Comparison of ENCODE assay signal across 8 cellular contexts in the genomic region with DNA sequence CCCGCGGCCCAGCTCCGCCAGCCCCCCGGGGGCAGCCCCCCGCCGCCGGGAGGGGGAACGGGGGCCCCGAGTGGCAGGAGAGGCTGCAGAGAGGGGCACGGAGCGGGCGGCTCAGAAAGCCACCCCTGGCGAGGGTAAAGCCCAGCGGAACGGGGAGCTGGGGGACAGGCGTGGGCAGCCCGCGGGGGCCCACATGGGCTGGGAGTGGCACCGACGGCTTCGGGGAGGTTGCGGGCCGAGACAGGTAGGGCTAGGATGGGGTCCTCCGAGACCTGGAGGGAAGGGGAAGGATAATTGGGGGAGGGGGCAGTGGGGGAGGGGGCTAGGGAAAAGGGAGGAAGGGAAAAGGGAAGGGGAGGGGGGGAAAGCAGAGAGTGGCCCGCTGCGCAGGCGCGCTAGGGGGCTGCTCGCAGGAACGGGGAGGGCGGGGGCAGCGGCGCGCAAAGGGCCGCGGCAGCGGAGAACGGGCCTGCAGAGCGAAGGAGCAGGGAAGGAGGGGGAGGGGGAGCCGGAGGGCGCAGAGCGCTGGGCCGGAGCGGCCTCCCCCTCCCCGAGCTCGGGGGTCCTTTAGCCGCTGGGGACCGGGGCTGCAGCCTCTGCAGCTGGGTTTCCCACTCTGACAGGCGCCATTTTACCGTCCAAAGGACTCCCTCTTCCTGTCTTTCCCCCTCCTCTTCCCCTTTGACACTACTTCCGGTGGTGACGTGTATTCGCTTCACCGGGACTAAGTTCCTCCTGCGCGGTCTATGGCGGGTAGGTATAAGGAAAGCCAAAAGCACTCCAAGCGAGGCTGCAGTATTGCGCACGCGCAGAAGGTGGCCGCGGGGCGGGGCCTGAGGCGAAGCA. TPM values are rescaled to one million over a fixed set of nuclear protein-coding genes. Genes with fewer than 3 reads are reported as not detected.
A peak's percentile ranks its signal among the peaks of the same experiment; 100 is the strongest.
DNase-seq lines count a peak whose midpoint lies in the region; ATAC-seq, FAIRE-seq and TF ChIP-seq lines count a peak whose summit lies in the region.

A gene (minus strand): TSS at position 405 of the 846 bp plus-strand sequence. CDS start 438 bp downstream, outside the sequence.

- dilution Hi-C loops in IMR-90 (cut with HindIII; ENCODE audit: low sequenced_read_pairs, unreplicated experiment) = no loop called here

- no peaks in the 10 kb centered on the region for H3K9me3 ChIP-seq in IMR-90 (ENCODE audit: control insufficient read depth, insufficient read depth, low read length)

- H4K5ac ChIP-seq in IMR-90 (ENCODE audit: low read depth, low read length) = peak within 1 kb of the TSS; percentile 91

- peaks cover 9% of the 10 kb centered on the region; the same call in 1 of the 2 replicates for H4K20me1 ChIP-seq in IMR-90 (ENCODE audit: insufficient read depth, low read length)

- TF ChIP-seq RAD21 in IMR-90 (IDR thresholded peaks at IDR 0.05; ENCODE audit: low read length) = no peak

- peak within 1 kb of the TSS; percentile 91 for H3K14ac ChIP-seq in IMR-90 (replicated peaks; ENCODE audit: low read depth, low read length)

- TF ChIP-seq CTCF in D721Med (IDR thresholded peaks at IDR 0.05; ENCODE audit: insufficient read depth, missing control alignments) (no peak), IMR-90 (conservative IDR thresholded peaks at IDR 0.05; ENCODE audit: low read depth, low read length) (no peak), epithelial cell of esophagus (IDR thresholded peaks at IDR 0.05; ENCODE audit: insufficient read depth, low read depth, low read length, missing control alignments) (no peak)

- peak within 1 kb of the TSS; percentile 93 for H3K27ac ChIP-seq in IMR-90 (ENCODE audit: insufficient read depth, low read length)

- peaks cover 10% of the 10 kb centered on the region for H3K9me1 ChIP-seq in IMR-90 (ENCODE audit: insufficient read depth, low read length)

- peak within 1 kb of the TSS; percentile 94 for H2BK5ac ChIP-seq in IMR-90 (ENCODE audit: low read depth, low read length, poor library complexity, severe bottlenecking)

- peak within 1 kb of the TSS; percentile 90 to 98 for H4K8ac ChIP-seq in IMR-90 (ENCODE audit: low read depth in 2 of 2, low read length in 2 of 2)

- H2AK9ac ChIP-seq in IMR-90 (replicated peaks; ENCODE audit: low read depth, low read length, poor library complexity) = peak within 1 kb of the TSS; percentile 99

- peak within 1 kb of the TSS; percentile 71 for H3K4me3 ChIP-seq in IMR-90 (ENCODE audit: insufficient read depth, low read depth, low read length)
- peak within 1 kb of the TSS; percentile 77 for H3K4me3 ChIP-seq in epithelial cell of esophagus (ENCODE audit: low read length)

- peak within 1 kb of the TSS; percentile 65; the same call in 1 of the 3 replicates for H2BK15ac ChIP-seq in IMR-90 (ENCODE audit: low read depth, low read length)

- no peak within 1 kb of the TSS for H2BK20ac ChIP-seq in IMR-90 (ENCODE audit: low read depth, low read length)

- H3K4ac ChIP-seq in IMR-90 (ENCODE audit: low read depth, low read length) = peak within 1 kb of the TSS; percentile 96

- peak within 1 kb of the TSS; percentile 93 for H3K23ac ChIP-seq in IMR-90 (ENCODE audit: low read depth, low read length)

- POLR2A ChIA-PET in IMR-90 (lab: Charles Lee; ENCODE audit: unreplicated experiment) = interaction anchor here (0.6 kb wide), 1 partner anchor 9 kb away, joined by 4 read pairs; a partner anchor contains a TSS

- WGBS in IMR-90 (ENCODE audit: extremely low coverage in 2 of 2, insufficient read length in 1 of 2), 2 experiments = 0% methylated on average over 5 of the region's 65 CpGs; no CpG with 5 or more reads in 1 of the 2 experiments

- peak within 1 kb of the TSS; percentile 93 for H4K91ac ChIP-seq in IMR-90 (ENCODE audit: insufficient read depth, low read depth, low read length)

- H3K9ac ChIP-seq in IMR-90 (ENCODE audit: low read depth, low read length) = peak within 1 kb of the TSS; percentile 88

- H3K18ac ChIP-seq in IMR-90 (ENCODE audit: low read depth, low read length) = peak within 1 kb of the TSS; percentile 51

- peak within 1 kb of the TSS; percentile 99 for H3K4me2 ChIP-seq in IMR-90 (ENCODE audit: low read depth, low read length)

- peaks cover 7 to 49% of the 10 kb centered on the region in 2 experiments; a peak in 3 of 4 replicates for H3K79me1 ChIP-seq in IMR-90 (ENCODE audit: low read depth in 1 of 2, low read length in 2 of 2)

- H3K56ac ChIP-seq in IMR-90 (ENCODE audit: extremely low read depth, insufficient read depth, low read length) = peak within 1 kb of the TSS; percentile 94

- CTCF ChIA-PET in IMR-90 (lab: Yijun Ruan, JAX) = no interaction called here

- FAIRE-seq in D721Med (lab: Jason Lieb, UNC) = peak; percentile 21

- in situ Hi-C loops in IMR-90 (cut with MboI; ENCODE audit: low sequenced_read_pairs) = no loop called here

- peaks cover 14% of the 10 kb centered on the region for H3K36me3 ChIP-seq in IMR-90 (ENCODE audit: control insufficient read depth, insufficient read depth, low read length)

- ATAC-seq in GM21529 (IDR thresholded peaks at IDR 0.05; ENCODE audit: unreplicated experiment) (peak; percentile 84), IMR-90 (ENCODE audit: low read depth) (peak; percentile 89)

- peak within 1 kb of the TSS; percentile 95 for H2AK5ac ChIP-seq in IMR-90 (ENCODE audit: low read depth, low read length)

- H3K27me3 ChIP-seq in IMR-90 (ENCODE audit: control insufficient read depth, insufficient read depth, low read length) = no peaks in the 10 kb centered on the region

- H3K4me1 ChIP-seq in IMR-90 (ENCODE audit: control insufficient read depth, insufficient read depth, low read length) = peaks cover 8% of the 10 kb centered on the region

- H2AFZ ChIP-seq in IMR-90 (replicated peaks; ENCODE audit: low read length, poor library complexity) = peak within 1 kb of the TSS; percentile 99

- DNase-seq in D721Med (ENCODE audit: insufficient read length, low spot score) = peak; percentile 81
- DNase-seq in IMR-90 = peak; percentile 100
- peak; percentile 100 for DNase-seq in OCI-M1 (lab: John Stamatoyannopoulos, UW)
- peak; percentile 99 for DNase-seq in activated T-cell treated with anti-CD3 and anti-CD28 coated beads for 4 hours
- peak; percentile 99 for DNase-seq in epithelial cell of esophagus (ENCODE audit: low read depth)
- peak; percentile 98 for DNase-seq in middle frontal gyrus (ENCODE audit: extremely low spot score, low spot score)
- peak; percentile 47 to 98 for DNase-seq in stimulated activated CD8-positive, alpha-beta memory T cell treated with anti-CD3 and anti-CD28 coated beads, Interleukin-2, amount 100 ng/mL, for 1 hour (ENCODE audit: low read depth in 2 of 2)

- no peak for TF ChIP-seq POLR2A in IMR-90 (IDR thresholded peaks at IDR 0.05; ENCODE audit: low read depth, low read length)

- peak within 1 kb of the TSS; percentile 73 for H2BK120ac ChIP-seq in IMR-90 (ENCODE audit: low read depth, low read length)

- intact Hi-C loops in IMR-90 (cut with micrococcal nuclease) = no loop called here

- BruUV-seq in IMR-90 (replicated peaks; lab: Mats Ljungman, UMichigan) = no TSS peak

TF ChIP-seq in IMR-90, 13 proteins besides CTCF, POLR2A, EP300 and RAD21:
- TF ChIP-seq MXI1 (IDR thresholded peaks at IDR 0.05; ENCODE audit: borderline replicate concordance, low read depth, low read length) (peak; percentile 54; the same call in 1 of the 2 replicates), FOS (IDR thresholded peaks at IDR 0.05; ENCODE audit: low read depth, low read length) (no peak), SMC3 (IDR thresholded peaks at IDR 0.05; ENCODE audit: low read depth, low read length) (no peak), MAFK (IDR thresholded peaks at IDR 0.05; ENCODE audit: low read depth, low read length) (no peak), CEBPB (IDR thresholded peaks at IDR 0.05; ENCODE audit: low read depth, low read length) (no peak), MAZ (IDR thresholded peaks at IDR 0.05; ENCODE audit: borderline replicate concordance, low read depth, low read length) (peak; percentile 85; the same call in 1 of the 2 replicates), CHD1 (IDR thresholded peaks at IDR 0.05; ENCODE audit: low read depth, low read length) (no peak)
- TF ChIP-seq, protein P1, sequence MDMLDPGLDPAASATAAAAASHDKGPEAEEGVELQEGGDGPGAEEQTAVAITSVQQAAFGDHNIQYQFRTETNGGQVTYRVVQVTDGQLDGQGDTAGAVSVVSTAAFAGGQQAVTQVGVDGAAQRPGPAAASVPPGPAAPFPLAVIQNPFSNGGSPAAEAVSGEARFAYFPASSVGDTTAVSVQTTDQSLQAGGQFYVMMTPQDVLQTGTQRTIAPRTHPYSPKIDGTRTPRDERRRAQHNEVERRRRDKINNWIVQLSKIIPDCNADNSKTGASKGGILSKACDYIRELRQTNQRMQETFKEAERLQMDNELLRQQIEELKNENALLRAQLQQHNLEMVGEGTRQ (IDR thresholded peaks at IDR 0.05; ENCODE audit: low read depth, low read length) = no peak

RNA-seq across cellular contexts. Expression of the gene that starts here (rescaled TPM):
- 18.3 and 23.8 TPM in 2 replicates for total RNA-seq in IMR-90 (2012; rRNA removed)
- polyA plus RNA-seq in IMR-90 (2012; rRNA removed) = 132 TPM in 2 replicates
- 70.6 and 129 TPM in 2 replicates for polyA plus RNA-seq in IMR-90 (2012; cell fraction: cytosol; rRNA removed)
- polyA plus RNA-seq in IMR-90 (2012; cell fraction: nucleus; rRNA removed; ENCODE audit: low replicate concordance) = 100 and 109 TPM in 2 replicates

Comparison
In these comparisons a context has a peak if more than half of its experiments do, and no peak if none do; other contexts are left out.
1. Peak in every context shown above with its lines: DNase-seq, ATAC-seq, H3K4me3 ChIP-seq and H3K27ac ChIP-seq.